In the genomic region with DNA sequence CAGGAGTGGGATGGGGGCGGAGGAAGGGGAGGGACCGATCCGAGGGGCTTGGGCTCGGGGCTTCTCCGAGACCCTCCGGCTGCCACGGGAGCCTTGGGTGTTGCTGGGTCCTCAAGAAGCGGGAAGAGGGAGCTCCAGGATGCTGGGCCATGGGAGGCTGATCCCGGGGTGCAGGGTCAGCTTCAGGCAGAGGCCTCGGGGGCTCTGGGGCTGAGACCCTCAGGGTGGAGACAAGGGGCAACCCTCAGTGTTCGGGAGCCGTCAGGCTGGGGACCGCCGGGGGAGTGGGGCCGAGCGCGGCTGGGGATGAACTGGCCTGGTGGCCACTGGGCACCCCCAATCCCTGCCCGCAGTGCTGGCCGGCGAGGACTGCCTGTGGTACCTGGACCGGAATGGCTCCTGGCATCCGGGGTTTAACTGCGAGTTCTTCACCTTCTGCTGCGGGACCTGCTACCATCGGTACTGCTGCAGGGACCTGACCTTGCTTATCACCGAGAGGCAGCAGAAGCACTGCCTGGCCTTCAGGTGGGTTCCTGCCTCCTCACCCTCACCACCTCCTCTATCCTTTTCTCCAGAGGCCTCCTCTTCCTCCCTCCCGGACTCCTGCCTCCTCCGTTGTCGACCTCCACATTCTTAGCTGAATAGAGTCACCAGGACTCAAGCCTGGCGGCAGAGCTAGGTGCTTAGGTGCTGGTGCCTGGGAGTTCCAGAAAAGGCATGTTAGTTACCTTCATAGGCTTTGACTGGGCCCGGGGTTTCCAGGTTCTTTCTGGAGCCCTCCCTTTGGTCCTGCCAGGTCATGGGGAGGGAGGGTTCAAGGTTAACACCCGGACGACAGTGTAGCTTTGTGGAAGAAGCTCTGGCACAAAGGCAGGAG, we compare ENCODE assay signal across 8 cellular contexts. TPM values are rescaled to one million over a fixed set of nuclear protein-coding genes. Genes with fewer than 3 reads are reported as not detected.
DNase-seq lines count a peak whose midpoint lies in the region; ATAC-seq and TF ChIP-seq lines count a peak whose summit lies in the region.

No MANE protein-coding gene starts in this region.

- no peak for ATAC-seq in GM18907 (IDR thresholded peaks at IDR 0.05; ENCODE audit: unreplicated experiment)

- H3K27ac Mint-ChIP-seq in activated CD4-positive, alpha-beta memory T cell treated with anti-CD3 and anti-CD28 coated beads for 36 hours = no peak overlapping the region

- peak overlapping the region; percentile 79 to 97 (median 90) for H3K27ac ChIP-seq in sigmoid colon

- H3K9me3 ChIP-seq in sigmoid colon = no peaks in the 10 kb centered on the region

- no peak for TF ChIP-seq EP300 in sigmoid colon (IDR thresholded peaks at IDR 0.05)

- H3K4me1 Mint-ChIP-seq in activated CD4-positive, alpha-beta memory T cell treated with anti-CD3 and anti-CD28 coated beads for 36 hours (ENCODE audit: low read depth) = peaks cover 2% of the 10 kb centered on the region

- H3K4me1 ChIP-seq in sigmoid colon = peaks cover 0 to 75% (median 53%) of the 10 kb centered on the region in 4 donors

- peak overlapping the region; percentile 16 for H3K4me3 Mint-ChIP-seq in activated CD4-positive, alpha-beta memory T cell treated with anti-CD3 and anti-CD28 coated beads for 36 hours

- H3K36me3 ChIP-seq in sigmoid colon = no peaks in the 10 kb centered on the region

- intact Hi-C loops in activated CD4-positive, alpha-beta memory T cell treated with anti-CD3 and anti-CD28 coated beads for 36 hours (cut with micrococcal nuclease) = no loop called here
- intact Hi-C loops in head of caudate nucleus (cut with DNase I) = loop anchor here (5.0 kb wide), 2 partner anchors 68 to 243 kb away; a partner anchor contains a TSS
- intact Hi-C loops in sigmoid colon (cut with DNase I) = no loop called here

- no peaks in the 10 kb centered on the region for H3K36me3 Mint-ChIP-seq in activated CD4-positive, alpha-beta memory T cell treated with anti-CD3 and anti-CD28 coated beads for 36 hours

- H3K27me3 ChIP-seq in sigmoid colon = no peaks in the 10 kb centered on the region

- POLR2A ChIA-PET in GM10248 (lab: Yijun Ruan, JAX) = no interaction called here
- POLR2A ChIA-PET in activated CD4-positive, alpha-beta memory T cell treated with anti-CD3 and anti-CD28 coated beads for 36 hours (lab: Charles Lee) = no interaction called here

- TF ChIP-seq POLR2A in sigmoid colon (IDR thresholded peaks at IDR 0.05) = no peak

- peak overlapping the region; percentile 55 to 77 (median 64) for H3K4me3 ChIP-seq in sigmoid colon

- CTCF ChIA-PET in GM10248 (lab: Yijun Ruan, JAX) = interaction anchor here (1.0 to 8.7 kb wide), 2 partner anchors 7 to 84 kb away, joined by 3 to 174 read pairs; no protein-coding TSS in a partner anchor
- CTCF ChIA-PET in activated CD4-positive, alpha-beta memory T cell treated with anti-CD3 and anti-CD28 coated beads for 36 hours (lab: Charles Lee) = interaction anchor here (0.8 to 1.4 kb wide), 4 partner anchors 11 to 304 kb away, joined by 3 to 4 read pairs (median 3); a partner anchor contains a TSS

- TF ChIP-seq CTCF in GM10248 (IDR thresholded peaks at IDR 0.05; ENCODE audit: control extremely low read depth, extremely low read depth, low read depth, missing control alignments) (no peak), sigmoid colon (IDR thresholded peaks at IDR 0.05) (no peak)

- peak; percentile 17 for DNase-seq in GM10248 (ENCODE audit: extremely low spot score)
- no peak for DNase-seq in activated CD4-positive, alpha-beta memory T cell treated with anti-CD3 and anti-CD28 coated beads for 36 hours
- DNase-seq in head of caudate nucleus = peak in 33 of 42 donors; percentile 19 to 64 (median 33)
- peak; percentile 76 for DNase-seq in sigmoid colon
- DNase-seq in SW480 (ENCODE audit: low spot score) = no peak
- DNase-seq in NCI-H2107 treated with DMSO at 0.1 percent for 48 hours (lab: John Stamatoyannopoulos, UW; ENCODE audit: unreplicated experiment) = no peak
- no peak for DNase-seq in islet precursor cell

- peaks cover 49% of the 10 kb centered on the region for H3K27me3 Mint-ChIP-seq in activated CD4-positive, alpha-beta memory T cell treated with anti-CD3 and anti-CD28 coated beads for 36 hours

- 22 to 26% methylated on average over 33 of the region's 33 CpGs for WGBS in sigmoid colon, 2 donors

- H3K9me3 Mint-ChIP-seq in activated CD4-positive, alpha-beta memory T cell treated with anti-CD3 and anti-CD28 coated beads for 36 hours = no peaks in the 10 kb centered on the region

RNA-seq across cellular contexts. Expression of a gene that starts 0.6 kb away (rescaled TPM):
- under 1 TPM; 0.27 to 0.59 TPM for total RNA-seq in activated CD4-positive, alpha-beta memory T cell treated with anti-CD3 and anti-CD28 coated beads for 36 hours
- total RNA-seq in sigmoid colon = 10 to 100 TPM; 12.7 to 23.7 (median 19.3) TPM
- polyA plus RNA-seq in sigmoid colon = 1 to 10 TPM; 3.5 to 6.1 (median 3.6) TPM

RNA-seq across cellular contexts. Expression of a gene that starts 57.0 kb away (rescaled TPM):
- total RNA-seq in activated CD4-positive, alpha-beta memory T cell treated with anti-CD3 and anti-CD28 coated beads for 36 hours = not detected
- total RNA-seq in sigmoid colon = 1,000 to 10,000 TPM in 1 of 4 donors, 100 to 1,000 TPM in 3; 633 to 1,011 (median 785) TPM
- 10 to 100 TPM in 2 of 3 donors, 1 to 10 TPM in 1; 4.9 to 75.0 (median 15.6) TPM for polyA plus RNA-seq in sigmoid colon

Comparison
In these comparisons a context has a peak if more than half of its experiments do, and no peak if none do; other contexts are left out.
1. DNase-seq: peak in GM10248 (single experiment), head of caudate nucleus (33 of 42) and sigmoid colon (single experiment); none in activated CD4-positive, alpha-beta memory T cell treated with anti-CD3 and anti-CD28 coated beads for 36 hours (single experiment), SW480 (single experiment), NCI-H2107 treated with DMSO at 0.1 percent for 48 hours (single experiment) and islet precursor cell (single experiment).
2. RNA of a gene that starts 0.6 kb away (total RNA-seq): 12.7 to 23.7 TPM in sigmoid colon; 0.27 to 0.59 TPM in activated CD4-positive, alpha-beta memory T cell treated with anti-CD3 and anti-CD28 coated beads for 36 hours; every median in the first group is over 4 times any median in the second.
3. RNA of a gene that starts 57.0 kb away (total RNA-seq): 633 to 1,011 TPM in sigmoid colon; not detected in activated CD4-positive, alpha-beta memory T cell treated with anti-CD3 and anti-CD28 coated beads for 36 hours; every median in the first group is over 100 times any median in the second.